ENCODE assay signal across 28 cellular contexts in genomic region chr1:52164604-52165003, GRCh38.
"Had no signal": no experiment of that assay in that cellular context is flagged by ENCODE, and none has a peak within 500 bp of the region (broad histone marks: within the 10 kb centered on the region; RNA-seq: fewer than 3 reads in every experiment).

No MANE protein-coding gene starts in this region.

- DNase-seq: activated CD4-positive, alpha-beta memory T cell treated with anti-CD3 and anti-CD28 coated beads, Interleukin-2, amount 10 ng/mL, durations not matched to agents 7 days and 5 days; activated CD4-positive, alpha-beta T cell treated with anti-CD3 and anti-CD28 coated beads, Interleukin-2, amount 10 ng/mL, durations not matched to agents 24 days and 14 days; activated CD8-positive, alpha-beta memory T cell treated with anti-CD3 and anti-CD28 coated beads, Interleukin-2, amount 10 ng/mL, durations not matched to agents 7 days and 5 days; activated gamma-delta T cell; activated naive CD4-positive, alpha-beta T cell treated with anti-CD3 and anti-CD28 coated beads, Interleukin-2, amount 50 U/mL, for 16 hours; activated naive CD8-positive, alpha-beta T cell treated with anti-CD3 and anti-CD28 coated beads, Interleukin-2, amount 50 U/mL, for 24 hours; activated T-cell treated with anti-CD3 and anti-CD28 coated beads for 4 hours; anterior cingulate cortex; dorsolateral prefrontal cortex; effector memory CD8-positive, alpha-beta T cell; esophagus squamous epithelium; heart right ventricle; left lung; naive thymus-derived CD8-positive, alpha-beta T cell; stimulated activated CD4-positive, alpha-beta T cell treated with anti-CD3 and anti-CD28 coated beads, Interleukin-12 subunit alpha, Interleukin-12 subunit beta, amount 100 ng/mL, for 4 hours; stimulated activated CD4-positive, alpha-beta T cell treated with anti-CD3 and anti-CD28 coated beads, Interleukin-4, amount 100 ng/mL, for 4 hours; stimulated activated naive CD8-positive, alpha-beta T cell treated with anti-CD3 and anti-CD28 coated beads, Interleukin-15, Interleukin-2, amounts not matched to agents 100 U/mL and 50 U/mL, for 24 hours; substantia nigra; T-cell; thyroid gland had no signal

- H3K4me3 ChIP-seq: breast epithelium, dorsolateral prefrontal cortex, esophagus squamous epithelium, heart right ventricle, left lung, lung, prostate gland, thyroid gland had no signal

- H3K4me1 Mint-ChIP-seq: activated CD4-positive, alpha-beta memory T cell treated with anti-CD3 and anti-CD28 coated beads, Interleukin-2, amount 10 ng/mL, durations not matched to agents 7 days and 5 days; activated CD4-positive, alpha-beta T cell treated with anti-CD3 and anti-CD28 coated beads, Interleukin-2, amount 10 ng/mL, durations not matched to agents 24 days and 14 days; activated CD8-positive, alpha-beta memory T cell treated with anti-CD3 and anti-CD28 coated beads, Interleukin-2, amount 10 ng/mL, durations not matched to agents 7 days and 5 days; activated naive CD8-positive, alpha-beta T cell treated with anti-CD3 and anti-CD28 coated beads, Interleukin-2, amount 50 U/mL, for 24 hours had no signal

- H3K4me1 ChIP-seq: breast epithelium, left lung, prostate gland had no signal

- H3K27ac Mint-ChIP-seq: activated CD4-positive, alpha-beta memory T cell treated with anti-CD3 and anti-CD28 coated beads, Interleukin-2, amount 10 ng/mL, durations not matched to agents 7 days and 5 days; activated CD4-positive, alpha-beta T cell treated with anti-CD3 and anti-CD28 coated beads, Interleukin-2, amount 10 ng/mL, durations not matched to agents 24 days and 14 days; activated CD8-positive, alpha-beta memory T cell treated with anti-CD3 and anti-CD28 coated beads, Interleukin-2, amount 10 ng/mL, durations not matched to agents 7 days and 5 days; activated naive CD8-positive, alpha-beta T cell treated with anti-CD3 and anti-CD28 coated beads, Interleukin-2, amount 50 U/mL, for 24 hours; T-cell; T-helper 2 cell treated with Interferon-gamma antibody and Interleukin-4, amounts not matched to agents 5 μg/mL and 100 μg/mL, for 36 hours had no signal

- H3K27ac ChIP-seq: breast epithelium, dorsolateral prefrontal cortex, esophagus squamous epithelium, heart right ventricle, left lung, prostate gland, thyroid gland, VCaP had no signal

- H3K36me3 Mint-ChIP-seq: activated CD8-positive, alpha-beta memory T cell treated with anti-CD3 and anti-CD28 coated beads, Interleukin-2, amount 10 ng/mL, durations not matched to agents 7 days and 5 days had no signal

- H3K4me3 Mint-ChIP-seq: activated CD4-positive, alpha-beta memory T cell treated with anti-CD3 and anti-CD28 coated beads, Interleukin-2, amount 10 ng/mL, durations not matched to agents 7 days and 5 days; activated CD4-positive, alpha-beta T cell treated with anti-CD3 and anti-CD28 coated beads, Interleukin-2, amount 10 ng/mL, durations not matched to agents 24 days and 14 days; activated CD8-positive, alpha-beta memory T cell treated with anti-CD3 and anti-CD28 coated beads, Interleukin-2, amount 10 ng/mL, durations not matched to agents 7 days and 5 days; activated naive CD8-positive, alpha-beta T cell treated with anti-CD3 and anti-CD28 coated beads, Interleukin-2, amount 50 U/mL, for 24 hours; central memory CD8-positive, alpha-beta T cell; effector memory CD8-positive, alpha-beta T cell; naive thymus-derived CD8-positive, alpha-beta T cell; T-cell; T-helper 2 cell treated with Interferon-gamma antibody and Interleukin-4, amounts not matched to agents 5 μg/mL and 100 μg/mL, for 36 hours had no signal

- H3K27me3 ChIP-seq: breast epithelium, dorsolateral prefrontal cortex, esophagus squamous epithelium, heart right ventricle, left lung, thyroid gland had no signal

- H3K9me3 ChIP-seq: breast epithelium, esophagus squamous epithelium, left lung, prostate gland, thyroid gland had no signal

- H3K36me3 ChIP-seq: breast epithelium, esophagus squamous epithelium, left lung, prostate gland, thyroid gland had no signal

- ATAC-seq: activated CD4-positive, CD25-positive, alpha-beta regulatory T cell treated with anti-CD3 and anti-CD28 coated beads, Interleukin-2, amount 50 U/mL, for 24 hours; activated CD8-positive, alpha-beta memory T cell treated with anti-CD3 and anti-CD28 coated beads, Interleukin-2, amount 10 ng/mL, durations not matched to agents 7 days and 5 days; activated naive CD8-positive, alpha-beta T cell treated with anti-CD3 and anti-CD28 coated beads, Interleukin-2, amount 50 U/mL, for 24 hours; effector memory CD8-positive, alpha-beta T cell; heart right ventricle; left lung; naive thymus-derived CD8-positive, alpha-beta T cell; stimulated activated naive CD8-positive, alpha-beta T cell treated with anti-CD3 and anti-CD28 coated beads, Interleukin-15, Interleukin-2, amounts not matched to agents 100 U/mL and 50 U/mL, for 24 hours; T-cell had no signal

- H3K9me3 Mint-ChIP-seq: activated CD4-positive, alpha-beta memory T cell treated with anti-CD3 and anti-CD28 coated beads, Interleukin-2, amount 10 ng/mL, durations not matched to agents 7 days and 5 days; activated CD4-positive, alpha-beta T cell treated with anti-CD3 and anti-CD28 coated beads, Interleukin-2, amount 10 ng/mL, durations not matched to agents 24 days and 14 days; activated naive CD8-positive, alpha-beta T cell treated with anti-CD3 and anti-CD28 coated beads, Interleukin-2, amount 50 U/mL, for 24 hours; central memory CD8-positive, alpha-beta T cell; effector memory CD8-positive, alpha-beta T cell; T-cell; T-helper 2 cell treated with Interferon-gamma antibody and Interleukin-4, amounts not matched to agents 5 μg/mL and 100 μg/mL, for 36 hours had no signal

- H3K27me3 Mint-ChIP-seq: activated CD4-positive, alpha-beta memory T cell treated with anti-CD3 and anti-CD28 coated beads, Interleukin-2, amount 10 ng/mL, durations not matched to agents 7 days and 5 days; activated CD8-positive, alpha-beta memory T cell treated with anti-CD3 and anti-CD28 coated beads, Interleukin-2, amount 10 ng/mL, durations not matched to agents 7 days and 5 days; activated naive CD8-positive, alpha-beta T cell treated with anti-CD3 and anti-CD28 coated beads, Interleukin-2, amount 50 U/mL, for 24 hours; central memory CD8-positive, alpha-beta T cell; effector memory CD8-positive, alpha-beta T cell; T-cell had no signal

- FAIRE-seq: colon had no signal
